16 cellular contexts compared by ENCODE assay signal in the genomic region with DNA sequence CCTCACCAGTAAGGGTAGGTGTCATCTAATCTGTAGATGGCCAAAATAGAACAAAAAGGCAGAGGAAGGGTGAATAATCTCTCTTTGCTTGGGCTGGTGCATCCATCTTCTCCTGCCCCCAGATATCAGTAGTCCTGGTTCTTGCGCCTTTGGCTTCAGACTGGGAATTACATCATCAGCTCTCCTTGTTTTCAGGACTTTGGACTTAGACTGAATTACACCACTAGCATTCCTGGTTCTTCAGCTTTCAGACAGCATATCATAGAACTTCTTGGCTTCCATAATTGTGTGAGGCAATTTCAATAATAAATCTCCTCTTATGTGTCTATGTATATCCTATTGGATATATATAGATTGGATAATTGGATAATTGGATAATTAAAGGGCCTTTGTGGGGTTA.
A peak's percentile ranks its signal among the peaks of the same experiment; 100 is the strongest.
DNase-seq lines count a peak whose midpoint lies in the region; ATAC-seq, FAIRE-seq and TF ChIP-seq lines count a peak whose summit lies in the region.
"Had no signal": no experiment of that assay in that cellular context is flagged by ENCODE, and none has a peak within 500 bp of the region (broad histone marks: within the 10 kb centered on the region; RNA-seq: fewer than 3 reads in every experiment).

No MANE protein-coding gene starts in this region.

- no peak overlapping the region for H3K27ac ChIP-seq in hepatocyte
- H3K27ac ChIP-seq in pancreas, result no peak overlapping the region
- H3K27ac ChIP-seq: 22Rv1 had no signal

- no peak for FAIRE-seq in pancreas (lab: Jason Lieb, UNC)
- FAIRE-seq: D721Med had no signal

- H3K4me3 ChIP-seq in hepatocyte (no peak overlapping the region), pancreas (no peak overlapping the region)
- H3K4me3 ChIP-seq: GM23338 had no signal

- DNase-seq in DMS53 (lab: John Stamatoyannopoulos, UW) (peak; percentile 26), DMS53 treated with DMSO at 0.1 percent for 48 hours (lab: John Stamatoyannopoulos, UW; ENCODE audit: unreplicated experiment) (no peak), hepatocyte (ENCODE audit: low spot score) (peak; percentile 32), pancreas (peak in 1 of 6 donors; percentile 11)
- DNase-seq: CD8-positive, alpha-beta T cell; COR-L47; DMS153; GF-D8; H7; IMR-90 had no signal

- no peaks in the 10 kb centered on the region for H4K20me1 ChIP-seq in hepatocyte (ENCODE audit: insufficient read depth, poor library complexity, severe bottlenecking)

- H3K9me2 ChIP-seq in hepatocyte (replicated peaks; ENCODE audit: insufficient read depth), result no peaks in the 10 kb centered on the region

- TF ChIP-seq CTCF in hepatocyte (IDR thresholded peaks at IDR 0.05; ENCODE audit: poor library complexity), result no peak
- no peak for TF ChIP-seq CTCF in pancreas (IDR thresholded peaks at IDR 0.05)

- no peak overlapping the region for H2AFZ ChIP-seq in hepatocyte
- H2AFZ ChIP-seq: GM23338 had no signal

- H3K79me2 ChIP-seq in hepatocyte, result no peaks in the 10 kb centered on the region

- peaks cover 2% of the 10 kb centered on the region for H3K4me1 ChIP-seq in hepatocyte (ENCODE audit: insufficient read depth)
- H3K4me1 ChIP-seq in pancreas, result peaks cover 0 to 3% (median 0%) of the 10 kb centered on the region in 3 donors

- H3K4me2 ChIP-seq in hepatocyte, result no peak overlapping the region
- H3K4me2 ChIP-seq: GM23338 had no signal

- no peaks in the 10 kb centered on the region for H3K9me3 ChIP-seq in hepatocyte (ENCODE audit: low read depth)
- H3K9me3 ChIP-seq in pancreas, result no peaks in the 10 kb centered on the region

- WGBS in hepatocyte (ENCODE audit: low lambda C conversion rate, missing lambda C conversion rate), result 80% methylated on average over 1 of the region's 1 CpG
- 53 to 60% methylated on average over 1 of the region's 1 CpG for WGBS in pancreas, 2 donors

- H3K36me3 ChIP-seq in hepatocyte (replicated peaks; ENCODE audit: insufficient read depth, low read depth) (no peaks in the 10 kb centered on the region), pancreas (no peaks in the 10 kb centered on the region)

- intact Hi-C loops in pancreas (cut with DNase I), result no loop called here

- ATAC-seq in pancreas (peak; percentile 73 to 96 (median 88)), HG03039 (IDR thresholded peaks at IDR 0.05; ENCODE audit: unreplicated experiment) (no peak), esophagus mucosa (no peak), GM19351 (IDR thresholded peaks at IDR 0.05; ENCODE audit: unreplicated experiment) (no peak)
- ATAC-seq: CD8-positive, alpha-beta T cell; GM23338 had no signal

- H3K27me3 ChIP-seq in hepatocyte (no peaks in the 10 kb centered on the region), pancreas (no peaks in the 10 kb centered on the region)

Comparison
In these comparisons a context has a peak if more than half of its experiments do, and no peak if none do; other contexts are left out.
1. ATAC-seq: peak in pancreas (4 of 4); none in HG03039 (single experiment), esophagus mucosa (single experiment) and GM19351 (single experiment).